In the genomic region with DNA sequence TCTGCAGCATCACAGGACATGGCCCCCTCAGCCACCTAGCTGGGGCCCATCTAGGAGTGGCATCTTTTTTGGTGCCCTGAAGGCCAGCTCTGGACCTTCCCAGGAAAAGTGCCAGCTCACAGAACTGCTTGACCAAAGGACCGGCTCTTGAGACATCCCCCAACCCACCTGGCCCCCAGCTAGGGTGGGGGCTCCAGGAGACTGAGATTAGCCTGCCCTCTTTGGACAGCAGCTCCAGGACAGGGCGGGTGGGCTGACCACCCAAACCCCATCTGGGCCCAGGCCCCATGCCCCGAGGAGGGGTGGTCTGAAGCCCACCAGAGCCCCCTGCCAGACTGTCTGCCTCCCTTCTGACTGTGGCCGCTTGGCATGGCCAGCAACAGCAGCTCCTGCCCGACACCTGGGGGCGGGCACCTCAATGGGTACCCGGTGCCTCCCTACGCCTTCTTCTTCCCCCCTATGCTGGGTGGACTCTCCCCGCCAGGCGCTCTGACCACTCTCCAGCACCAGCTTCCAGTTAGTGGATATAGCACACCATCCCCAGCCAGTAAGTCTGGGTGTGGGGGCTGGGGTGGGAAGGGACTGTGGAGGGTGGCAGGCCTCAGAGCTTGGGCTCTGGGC, we compare ENCODE assay signal across 9 cellular contexts. TPM values are rescaled to one million over a fixed set of nuclear protein-coding genes. Genes with fewer than 3 reads are reported as not detected.
DNase-seq lines count a peak whose midpoint lies in the region; ATAC-seq and TF ChIP-seq lines count a peak whose summit lies in the region.
"Had no signal": no experiment of that assay in that cellular context is flagged by ENCODE, and none has a peak within 500 bp of the region (broad histone marks: within the 10 kb centered on the region; RNA-seq: fewer than 3 reads in every experiment).

No MANE protein-coding gene starts in this region.

- H3K4me1 Mint-ChIP-seq in stimulated activated naive CD8-positive, alpha-beta T cell treated with anti-CD3 and anti-CD28 coated beads, Interleukin-15, Interleukin-2, amounts not matched to agents 100 ng/mL and 50 ng/mL, for 24 hours (ENCODE audit: low read depth) = peaks cover 90% of the 10 kb centered on the region
- peaks cover 75% of the 10 kb centered on the region for H3K4me1 Mint-ChIP-seq in nephron progenitor cell

- H3K27ac Mint-ChIP-seq in stimulated activated naive CD8-positive, alpha-beta T cell treated with anti-CD3 and anti-CD28 coated beads, Interleukin-15, Interleukin-2, amounts not matched to agents 100 ng/mL and 50 ng/mL, for 24 hours = peak overlapping the region; percentile 67
- peak overlapping the region; percentile 76 for H3K27ac Mint-ChIP-seq in nephron progenitor cell

- H3K27me3 Mint-ChIP-seq in stimulated activated naive CD8-positive, alpha-beta T cell treated with anti-CD3 and anti-CD28 coated beads, Interleukin-15, Interleukin-2, amounts not matched to agents 100 ng/mL and 50 ng/mL, for 24 hours = no peaks in the 10 kb centered on the region
- no peaks in the 10 kb centered on the region for H3K27me3 Mint-ChIP-seq in nephron progenitor cell (ENCODE audit: low read depth, poor library complexity)

- no peak for TF ChIP-seq CTCF in dorsolateral prefrontal cortex (IDR thresholded peaks at IDR 0.05 in 54 of 56, conservative IDR thresholded peaks at IDR 0.05 in 2 of 56; ENCODE audit: low read depth in 1 of 56, partially characterized antibody in 56 of 56)
- no peak for TF ChIP-seq CTCF in nephron progenitor cell (IDR thresholded peaks at IDR 0.05)

- DNase-seq in stimulated activated naive CD8-positive, alpha-beta T cell treated with anti-CD3 and anti-CD28 coated beads, Interleukin-15, Interleukin-2, amounts not matched to agents 100 U/mL and 50 U/mL, for 24 hours = no peak
- DNase-seq in dorsolateral prefrontal cortex = no peak
- no peak for DNase-seq in nephron progenitor cell
- DNase-seq in head of caudate nucleus = no peak
- DNase-seq in hypothalamus (lab: John Stamatoyannopoulos, UW) = no peak
- no peak for DNase-seq in posterior cingulate gyrus
- DNase-seq in retina = no peak
- DNase-seq: NCI-H1930 had no signal

- intact Hi-C loops in dorsolateral prefrontal cortex (cut with DNase I) (no loop called here), head of caudate nucleus (cut with DNase I) (no loop called here), posterior cingulate gyrus (cut with DNase I) (no loop called here)

- no peaks in the 10 kb centered on the region for H3K9me3 Mint-ChIP-seq in stimulated activated naive CD8-positive, alpha-beta T cell treated with anti-CD3 and anti-CD28 coated beads, Interleukin-15, Interleukin-2, amounts not matched to agents 100 ng/mL and 50 ng/mL, for 24 hours
- no peaks in the 10 kb centered on the region for H3K9me3 Mint-ChIP-seq in nephron progenitor cell

- H3K27me3 ChIP-seq in dorsolateral prefrontal cortex = no peaks in the 10 kb centered on the region

- no peak overlapping the region for H3K4me3 ChIP-seq in dorsolateral prefrontal cortex

- peaks cover 27% of the 10 kb centered on the region for H3K36me3 Mint-ChIP-seq in stimulated activated naive CD8-positive, alpha-beta T cell treated with anti-CD3 and anti-CD28 coated beads, Interleukin-15, Interleukin-2, amounts not matched to agents 100 ng/mL and 50 ng/mL, for 24 hours (ENCODE audit: low read depth)
- peaks cover 34% of the 10 kb centered on the region for H3K36me3 Mint-ChIP-seq in nephron progenitor cell (ENCODE audit: low read depth)

- H3K27ac ChIP-seq in dorsolateral prefrontal cortex = peak overlapping the region in 40 of 59 donors; percentile 4 to 88 (median 69)

- ATAC-seq in stimulated activated naive CD8-positive, alpha-beta T cell treated with anti-CD3 and anti-CD28 coated beads, Interleukin-15, Interleukin-2, amounts not matched to agents 100 U/mL and 50 U/mL, for 24 hours = no peak

- no peak overlapping the region for H3K4me3 Mint-ChIP-seq in stimulated activated naive CD8-positive, alpha-beta T cell treated with anti-CD3 and anti-CD28 coated beads, Interleukin-15, Interleukin-2, amounts not matched to agents 100 ng/mL and 50 ng/mL, for 24 hours
- no peak overlapping the region for H3K4me3 Mint-ChIP-seq in nephron progenitor cell

RNA-seq across cellular contexts. Expression of a gene that starts 22.0 kb away (rescaled TPM):
- 10 to 100 TPM; 10.4 to 38.8 (median 22.5) TPM for total RNA-seq in dorsolateral prefrontal cortex

RNA-seq across cellular contexts. Expression of a gene that starts 33.6 kb away (rescaled TPM):
- 1 to 10 TPM in 4 of 120 experiments, under 1 TPM in 18, not detected in 98; 0.48 to 1.7 (median 0.75) TPM for total RNA-seq in dorsolateral prefrontal cortex

RNA-seq across cellular contexts. Expression of a gene that starts 43.3 kb away (rescaled TPM):
- total RNA-seq in dorsolateral prefrontal cortex = 10 to 100 TPM in 12 of 120 experiments, 1 to 10 TPM in 108; 1.0 to 12.6 (median 6.7) TPM
